1 cellular context compared by ENCODE assay signal in genomic region chr7:17319164-17320101, GRCh38.
TF ChIP-seq lines count a peak whose summit lies in the region.

No MANE protein-coding gene starts in this region.

TF ChIP-seq in IMR-90, 13 proteins besides CTCF, POLR2A, EP300 and RAD21 (continued from another document):
- TF ChIP-seq USF2 (IDR thresholded peaks at IDR 0.05; ENCODE audit: low read depth, low read length), result no peak
- TF ChIP-seq MAFK (IDR thresholded peaks at IDR 0.05; ENCODE audit: low read depth, low read length), result no peak
- no peak for TF ChIP-seq CHD1 (IDR thresholded peaks at IDR 0.05; ENCODE audit: low read depth, low read length)
- TF ChIP-seq SMC3 (IDR thresholded peaks at IDR 0.05; ENCODE audit: low read depth, low read length), result no peak
- no peak for TF ChIP-seq MXI1 (IDR thresholded peaks at IDR 0.05; ENCODE audit: borderline replicate concordance, low read depth, low read length)
- no peak for TF ChIP-seq MAZ (IDR thresholded peaks at IDR 0.05; ENCODE audit: borderline replicate concordance, low read depth, low read length)
- no peak for TF ChIP-seq BHLHE40 (IDR thresholded peaks at IDR 0.05; ENCODE audit: low read depth, low read length)
- TF ChIP-seq NFE2L2 (IDR thresholded peaks at IDR 0.05; ENCODE audit: low read depth, low read length), result no peak
- TF ChIP-seq CEBPB (IDR thresholded peaks at IDR 0.05; ENCODE audit: low read depth, low read length), result no peak
- no peak for TF ChIP-seq FOS (IDR thresholded peaks at IDR 0.05; ENCODE audit: low read depth, low read length)
- no peak for TF ChIP-seq RCOR1 (IDR thresholded peaks at IDR 0.05; ENCODE audit: insufficient replicate concordance, low read length)
